Comparison of ENCODE assay signal across 1 cellular context in the genomic region with DNA sequence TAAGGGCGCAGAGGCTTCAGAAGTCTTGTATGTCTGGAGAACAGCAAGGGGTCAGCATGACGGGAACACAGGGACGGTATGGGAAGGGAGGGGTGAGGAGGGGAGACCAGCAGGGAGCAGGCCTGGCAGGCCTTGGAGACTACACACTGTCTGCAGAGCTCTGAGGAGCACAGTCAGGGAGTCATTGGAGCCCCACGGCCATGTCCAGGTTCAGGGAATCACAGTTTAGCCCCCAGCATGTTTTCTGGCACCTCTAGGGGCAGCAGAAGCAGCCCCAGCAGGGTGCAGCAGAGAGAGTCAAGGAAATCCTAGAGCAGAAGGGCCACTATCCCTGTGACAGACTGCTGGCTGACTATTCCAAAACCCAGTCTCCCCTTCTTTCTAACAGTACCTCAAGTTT.
TF ChIP-seq lines count a peak whose summit lies in the region.

No MANE protein-coding gene starts in this region.

TF ChIP-seq in endothelial cell of umbilical vein, 7 proteins besides CTCF, POLR2A, EP300 and RAD21:
- no peak for TF ChIP-seq MYC (IDR thresholded peaks at IDR 0.05; ENCODE audit: low read depth, low read length)
